8 cellular contexts compared by ENCODE assay signal in the genomic region with DNA sequence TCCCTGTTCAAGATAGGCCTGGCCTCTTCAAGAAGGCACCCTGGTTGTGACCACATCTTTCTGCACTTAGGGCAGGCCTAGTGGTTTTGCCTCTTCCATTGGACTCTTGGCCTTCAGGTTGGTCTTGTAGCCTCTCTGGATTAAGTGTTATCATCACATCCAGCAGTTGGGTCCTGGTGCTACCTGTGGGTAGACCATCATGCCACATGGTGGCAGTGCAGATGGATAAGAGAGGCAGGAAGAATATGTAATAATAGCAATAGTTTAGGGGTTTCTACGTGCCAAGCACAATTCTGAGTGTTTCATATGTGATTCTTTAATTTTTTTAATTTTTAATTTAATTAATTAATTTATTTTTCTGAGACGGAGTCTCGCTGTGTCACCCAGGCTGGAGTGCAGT. TPM values are rescaled to one million over a fixed set of nuclear protein-coding genes. Genes with fewer than 3 reads are reported as not detected.
DNase-seq lines count a peak whose midpoint lies in the region; ATAC-seq and TF ChIP-seq lines count a peak whose summit lies in the region.

No MANE protein-coding gene starts in this region.

- no peak overlapping the region for H3K4me2 ChIP-seq in osteoblast (ENCODE audit: insufficient read depth, low read length)

- H2AFZ ChIP-seq in osteoblast (ENCODE audit: low read length) = no peak overlapping the region

- no peaks in the 10 kb centered on the region for H3K79me2 ChIP-seq in osteoblast (ENCODE audit: insufficient read depth, low read length)

- intact Hi-C loops in heart right ventricle (cut with DNase I) = loop anchor here in 2 of 10 donors (5.0 to 10.0 kb wide), 2 partner anchors 61 to 64 kb away; no protein-coding TSS in a partner anchor
- intact Hi-C loops in left ventricle myocardium superior (cut with micrococcal nuclease) = no loop called here
- intact Hi-C loops in activated T-helper 2 cell treated with anti-CD3 and anti-CD28 coated beads, Interferon-gamma antibody, Interleukin-2, Interleukin-4, amounts not matched to agents 10 μg/mL and 5 μg/mL and 100 μg/mL, durations not matched to agents 14 hours and 24 hours and 36 hours (cut with micrococcal nuclease) = loop anchor here (2.0 kb wide), 1 partner anchor 60 kb away; no protein-coding TSS in a partner anchor

- no peak overlapping the region for H3K27ac ChIP-seq in heart right ventricle
- no peak overlapping the region for H3K27ac ChIP-seq in osteoblast (ENCODE audit: low read depth, low read length)
- H3K27ac ChIP-seq in gastroesophageal sphincter = no peak overlapping the region

- in situ Hi-C loops in KBM-7 (cut with MboI; ENCODE audit: low pct_unique_long_range_greater_than_20kb, low sequenced_read_pairs) = no loop called here

- H3K4me3 ChIP-seq in heart right ventricle = no peak overlapping the region
- H3K4me3 ChIP-seq in osteoblast (ENCODE audit: insufficient read depth, low read length) = no peak overlapping the region
- H3K4me3 ChIP-seq in gastroesophageal sphincter = no peak overlapping the region

- TF ChIP-seq POLR2A in gastroesophageal sphincter (IDR thresholded peaks at IDR 0.05) = no peak

- H3K4me1 ChIP-seq in heart right ventricle (no peaks in the 10 kb centered on the region), osteoblast (ENCODE audit: insufficient read depth, low read length) (no peaks in the 10 kb centered on the region), gastroesophageal sphincter (no peaks in the 10 kb centered on the region)

- 49 to 80% methylated on average over 3 of the region's 3 CpGs for WGBS in heart right ventricle, 2 donors
- WGBS in gastroesophageal sphincter (ENCODE audit: low coverage in 1 of 2), 2 donors = 86% methylated on average over 3 of the region's 3 CpGs; no CpG with 5 or more reads in 1 of the 2 donors

- H3K36me3 ChIP-seq in heart right ventricle = no peaks in the 10 kb centered on the region
- H3K36me3 ChIP-seq in osteoblast (ENCODE audit: insufficient read depth, low read length) = no peaks in the 10 kb centered on the region
- H3K36me3 ChIP-seq in gastroesophageal sphincter = no peaks in the 10 kb centered on the region

- peaks cover 12% of the 10 kb centered on the region for H3K9me3 Mint-ChIP-seq in activated T-helper 2 cell treated with anti-CD3 and anti-CD28 coated beads, Interferon-gamma antibody, Interleukin-2, Interleukin-4, amounts not matched to agents 10 μg/mL and 5 μg/mL and 100 μg/mL, durations not matched to agents 14 hours and 24 hours and 36 hours
- H3K9me3 Mint-ChIP-seq in activated T-helper 17 cell treated with anti-CD3 and anti-CD28 coated beads, Interleukin-2, amount 50 U/mL, for 72 hours = no peaks in the 10 kb centered on the region

- peaks cover 6% of the 10 kb centered on the region for H3K36me3 Mint-ChIP-seq in activated T-helper 2 cell treated with anti-CD3 and anti-CD28 coated beads, Interferon-gamma antibody, Interleukin-2, Interleukin-4, amounts not matched to agents 10 μg/mL and 5 μg/mL and 100 μg/mL, durations not matched to agents 14 hours and 24 hours and 36 hours (ENCODE audit: low read depth)
- H3K36me3 Mint-ChIP-seq in activated T-helper 17 cell treated with anti-CD3 and anti-CD28 coated beads, Interleukin-2, amount 50 U/mL, for 72 hours (ENCODE audit: low read depth) = no peaks in the 10 kb centered on the region

- no peak overlapping the region for H3K4me3 Mint-ChIP-seq in activated T-helper 2 cell treated with anti-CD3 and anti-CD28 coated beads, Interferon-gamma antibody, Interleukin-2, Interleukin-4, amounts not matched to agents 10 μg/mL and 5 μg/mL and 100 μg/mL, durations not matched to agents 14 hours and 24 hours and 36 hours (ENCODE audit: low read depth)
- H3K4me3 Mint-ChIP-seq in activated T-helper 17 cell treated with anti-CD3 and anti-CD28 coated beads, Interleukin-2, amount 50 U/mL, for 72 hours = no peak overlapping the region

- no peak overlapping the region for H3K27ac Mint-ChIP-seq in activated T-helper 2 cell treated with anti-CD3 and anti-CD28 coated beads, Interferon-gamma antibody, Interleukin-2, Interleukin-4, amounts not matched to agents 10 μg/mL and 5 μg/mL and 100 μg/mL, durations not matched to agents 14 hours and 24 hours and 36 hours
- no peak overlapping the region for H3K27ac Mint-ChIP-seq in activated T-helper 17 cell treated with anti-CD3 and anti-CD28 coated beads, Interleukin-2, amount 50 U/mL, for 72 hours

- TF ChIP-seq EP300 in gastroesophageal sphincter (IDR thresholded peaks at IDR 0.05) = no peak

- H4K20me1 ChIP-seq in osteoblast (ENCODE audit: insufficient read depth, low read length) = no peaks in the 10 kb centered on the region

- H3K9me3 ChIP-seq in heart right ventricle (no peaks in the 10 kb centered on the region), osteoblast (ENCODE audit: low read depth, low read length) (no peaks in the 10 kb centered on the region), gastroesophageal sphincter (no peaks in the 10 kb centered on the region)

- H3K27me3 Mint-ChIP-seq in activated T-helper 2 cell treated with anti-CD3 and anti-CD28 coated beads, Interferon-gamma antibody, Interleukin-2, Interleukin-4, amounts not matched to agents 10 μg/mL and 5 μg/mL and 100 μg/mL, durations not matched to agents 14 hours and 24 hours and 36 hours (ENCODE audit: low read depth) = peaks cover 33% of the 10 kb centered on the region
- peaks cover 12% of the 10 kb centered on the region for H3K27me3 Mint-ChIP-seq in activated T-helper 17 cell treated with anti-CD3 and anti-CD28 coated beads, Interleukin-2, amount 50 U/mL, for 72 hours

- no peaks in the 10 kb centered on the region for H3K4me1 Mint-ChIP-seq in activated T-helper 2 cell treated with anti-CD3 and anti-CD28 coated beads, Interferon-gamma antibody, Interleukin-2, Interleukin-4, amounts not matched to agents 10 μg/mL and 5 μg/mL and 100 μg/mL, durations not matched to agents 14 hours and 24 hours and 36 hours (ENCODE audit: low read depth)
- no peaks in the 10 kb centered on the region for H3K4me1 Mint-ChIP-seq in activated T-helper 17 cell treated with anti-CD3 and anti-CD28 coated beads, Interleukin-2, amount 50 U/mL, for 72 hours

- TF ChIP-seq CTCF in heart right ventricle (IDR thresholded peaks at IDR 0.05) (peak in 6 of 9 donors; percentile 23 to 40 (median 30)), osteoblast (IDR thresholded peaks at IDR 0.05; ENCODE audit: extremely low read depth, low read depth, low read length) (peak; percentile 32), gastroesophageal sphincter (IDR thresholded peaks at IDR 0.05) (no peak)

- ATAC-seq in heart right ventricle (no peak), left ventricle myocardium superior (no peak), gastroesophageal sphincter (no peak)
- no peak for ATAC-seq in activated T-helper 17 cell treated with anti-CD3 and anti-CD28 coated beads, Interleukin-2, amount 50 U/mL, for 72 hours (replicated peaks)

- H3K27me3 ChIP-seq in heart right ventricle (peaks cover 0 to 10% (median 0%) of the 10 kb centered on the region in 7 donors), osteoblast (ENCODE audit: insufficient read depth, low read length) (no peaks in the 10 kb centered on the region), gastroesophageal sphincter (no peaks in the 10 kb centered on the region)

- no peak for DNase-seq in heart right ventricle
- DNase-seq in left ventricle myocardium superior = no peak
- DNase-seq in KBM-7 = peak; percentile 32
- DNase-seq in activated T-helper 2 cell treated with anti-CD3 and anti-CD28 coated beads, Interferon-gamma antibody, Interleukin-2, Interleukin-4, amounts not matched to agents 10 μg/mL and 5 μg/mL and 100 μg/mL, durations not matched to agents 14 hours and 24 hours and 36 hours (ENCODE audit: low spot score) = peak; percentile 19
- no peak for DNase-seq in osteoblast (ENCODE audit: insufficient read length, low spot score, missing footprints)
- DNase-seq in hippocampal formation (lab: John Stamatoyannopoulos, UW) = no peak

RNA-seq across cellular contexts. Expression of gene SNRPB2, which starts 28.5 kb away (rescaled TPM):
- total RNA-seq in heart right ventricle (10 to 100 TPM; 28.8 to 40.3 (median 32.2) TPM), left ventricle myocardium superior (34.2 TPM), osteoblast (50.3 and 60.4 TPM in 2 replicates), gastroesophageal sphincter (10 to 100 TPM; 36.3 to 41.8 (median 41.0) TPM)
- polyA plus RNA-seq in heart right ventricle = 10 to 100 TPM; 30.0 to 49.2 TPM
- total RNA-seq in activated T-helper 2 cell treated with anti-CD3 and anti-CD28 coated beads, Interferon-gamma antibody, Interleukin-2, Interleukin-4, amounts not matched to agents 10 μg/mL and 5 μg/mL and 100 μg/mL, durations not matched to agents 14 hours and 24 hours and 36 hours = 115 and 125 TPM in 2 replicates
- 100 to 1,000 TPM in 1 of 2 donors, 10 to 100 TPM in 1; 75.0 to 119 TPM for total RNA-seq in activated T-helper 17 cell treated with anti-CD3 and anti-CD28 coated beads, Interleukin-2, amount 50 U/mL, for 72 hours

RNA-seq across cellular contexts. Expression of gene OTOR, which starts 46.9 kb away (rescaled TPM):
- total RNA-seq in heart right ventricle (not detected), left ventricle myocardium superior (not detected), osteoblast (not detected in 2 replicates), gastroesophageal sphincter (not detected)
- not detected for polyA plus RNA-seq in heart right ventricle
- total RNA-seq in activated T-helper 2 cell treated with anti-CD3 and anti-CD28 coated beads, Interferon-gamma antibody, Interleukin-2, Interleukin-4, amounts not matched to agents 10 μg/mL and 5 μg/mL and 100 μg/mL, durations not matched to agents 14 hours and 24 hours and 36 hours = not detected in 2 replicates
- total RNA-seq in activated T-helper 17 cell treated with anti-CD3 and anti-CD28 coated beads, Interleukin-2, amount 50 U/mL, for 72 hours = not detected

Comparison
In these comparisons a context has a peak if more than half of its experiments do, and no peak if none do; other contexts are left out.
1. DNase-seq: peak in KBM-7 (single experiment) and activated T-helper 2 cell treated with anti-CD3 and anti-CD28 coated beads, Interferon-gamma antibody, Interleukin-2, Interleukin-4, amounts not matched to agents 10 μg/mL and 5 μg/mL and 100 μg/mL, durations not matched to agents 14 hours and 24 hours and 36 hours (single experiment); none in heart right ventricle (0 of 2), left ventricle myocardium superior (single experiment), osteoblast (single experiment) and hippocampal formation (0 of 2).
2. CTCF ChIP-seq: peak in heart right ventricle (6 of 9) and osteoblast (single experiment); none in gastroesophageal sphincter (0 of 4).